ENCODE assay signal across 2 cellular contexts in genomic region chr18:59055345-59056032, GRCh38.
TF ChIP-seq lines count a peak whose summit lies in the region.

No MANE protein-coding gene starts in this region.

TF ChIP-seq in liver, 16 proteins besides CTCF, POLR2A, EP300 and RAD21:
- TF ChIP-seq, protein P1, sequence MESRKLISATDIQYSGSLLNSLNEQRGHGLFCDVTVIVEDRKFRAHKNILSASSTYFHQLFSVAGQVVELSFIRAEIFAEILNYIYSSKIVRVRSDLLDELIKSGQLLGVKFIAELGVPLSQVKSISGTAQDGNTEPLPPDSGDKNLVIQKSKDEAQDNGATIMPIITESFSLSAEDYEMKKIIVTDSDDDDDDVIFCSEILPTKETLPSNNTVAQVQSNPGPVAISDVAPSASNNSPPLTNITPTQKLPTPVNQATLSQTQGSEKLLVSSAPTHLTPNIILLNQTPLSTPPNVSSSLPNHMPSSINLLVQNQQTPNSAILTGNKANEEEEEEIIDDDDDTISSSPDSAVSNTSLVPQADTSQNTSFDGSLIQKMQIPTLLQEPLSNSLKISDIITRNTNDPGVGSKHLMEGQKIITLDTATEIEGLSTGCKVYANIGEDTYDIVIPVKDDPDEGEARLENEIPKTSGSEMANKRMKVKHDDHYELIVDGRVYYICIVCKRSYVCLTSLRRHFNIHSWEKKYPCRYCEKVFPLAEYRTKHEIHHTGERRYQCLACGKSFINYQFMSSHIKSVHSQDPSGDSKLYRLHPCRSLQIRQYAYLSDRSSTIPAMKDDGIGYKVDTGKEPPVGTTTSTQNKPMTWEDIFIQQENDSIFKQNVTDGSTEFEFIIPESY (IDR thresholded peaks at IDR 0.05): no peak
- TF ChIP-seq FOXA2 (IDR thresholded peaks at IDR 0.05) (no peak), FOXA1 (IDR thresholded peaks at IDR 0.05) (no peak), NR2F2 (IDR thresholded peaks at IDR 0.05) (no peak), EGR1 (IDR thresholded peaks at IDR 0.05; ENCODE audit: low read depth in 2 of 2) (no peak), HNF4A (conservative IDR thresholded peaks at IDR 0.05) (no peak), HNF4G (IDR thresholded peaks at IDR 0.05) (no peak), YY1 (IDR thresholded peaks at IDR 0.05) (no peak), JUND (IDR thresholded peaks at IDR 0.05) (no peak), SP1 (IDR thresholded peaks at IDR 0.05) (no peak), ATF3 (IDR thresholded peaks at IDR 0.05) (no peak), GABPA (IDR thresholded peaks at IDR 0.05 in 1 of 2, conservative IDR thresholded peaks at IDR 0.05 in 1 of 2) (no peak)
- TF ChIP-seq, protein P2, sequence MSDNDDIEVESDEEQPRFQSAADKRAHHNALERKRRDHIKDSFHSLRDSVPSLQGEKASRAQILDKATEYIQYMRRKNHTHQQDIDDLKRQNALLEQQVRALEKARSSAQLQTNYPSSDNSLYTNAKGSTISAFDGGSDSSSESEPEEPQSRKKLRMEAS (IDR thresholded peaks at IDR 0.05): no peak

TF ChIP-seq in HepG2, 621 proteins besides CTCF, POLR2A, EP300 and RAD21 (continued from another document):
- TF ChIP-seq, protein P3, sequence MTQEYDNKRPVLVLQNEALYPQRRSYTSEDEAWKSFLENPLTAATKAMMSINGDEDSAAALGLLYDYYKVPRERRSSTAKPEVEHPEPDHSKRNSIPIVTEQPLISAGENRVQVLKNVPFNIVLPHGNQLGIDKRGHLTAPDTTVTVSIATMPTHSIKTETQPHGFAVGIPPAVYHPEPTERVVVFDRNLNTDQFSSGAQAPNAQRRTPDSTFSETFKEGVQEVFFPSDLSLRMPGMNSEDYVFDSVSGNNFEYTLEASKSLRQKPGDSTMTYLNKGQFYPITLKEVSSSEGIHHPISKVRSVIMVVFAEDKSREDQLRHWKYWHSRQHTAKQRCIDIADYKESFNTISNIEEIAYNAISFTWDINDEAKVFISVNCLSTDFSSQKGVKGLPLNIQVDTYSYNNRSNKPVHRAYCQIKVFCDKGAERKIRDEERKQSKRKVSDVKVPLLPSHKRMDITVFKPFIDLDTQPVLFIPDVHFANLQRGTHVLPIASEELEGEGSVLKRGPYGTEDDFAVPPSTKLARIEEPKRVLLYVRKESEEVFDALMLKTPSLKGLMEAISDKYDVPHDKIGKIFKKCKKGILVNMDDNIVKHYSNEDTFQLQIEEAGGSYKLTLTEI (CRISPR knock-in tag; conservative IDR thresholded peaks at IDR 0.05): no peak
- TF ChIP-seq TEAD3 (CRISPR knock-in tag; optimal IDR thresholded peaks at IDR 0.05; ENCODE audit: borderline replicate concordance) (no peak), GABPA (IDR thresholded peaks at IDR 0.05; ENCODE audit: low read depth, low read length) (no peak), GABPA (CRISPR knock-in tag; IDR thresholded peaks at IDR 0.05; ENCODE audit: low read depth) (no peak), FOXK1 (CRISPR knock-in tag; IDR thresholded peaks at IDR 0.05; ENCODE audit: borderline replicate concordance, low read depth) (no peak), MTERF4 (CRISPR knock-in tag; IDR thresholded peaks at IDR 0.05) (no peak), ZNF784 (CRISPR knock-in tag; IDR thresholded peaks at IDR 0.05; ENCODE audit: borderline replicate concordance) (no peak)
- TF ChIP-seq, protein P4, sequence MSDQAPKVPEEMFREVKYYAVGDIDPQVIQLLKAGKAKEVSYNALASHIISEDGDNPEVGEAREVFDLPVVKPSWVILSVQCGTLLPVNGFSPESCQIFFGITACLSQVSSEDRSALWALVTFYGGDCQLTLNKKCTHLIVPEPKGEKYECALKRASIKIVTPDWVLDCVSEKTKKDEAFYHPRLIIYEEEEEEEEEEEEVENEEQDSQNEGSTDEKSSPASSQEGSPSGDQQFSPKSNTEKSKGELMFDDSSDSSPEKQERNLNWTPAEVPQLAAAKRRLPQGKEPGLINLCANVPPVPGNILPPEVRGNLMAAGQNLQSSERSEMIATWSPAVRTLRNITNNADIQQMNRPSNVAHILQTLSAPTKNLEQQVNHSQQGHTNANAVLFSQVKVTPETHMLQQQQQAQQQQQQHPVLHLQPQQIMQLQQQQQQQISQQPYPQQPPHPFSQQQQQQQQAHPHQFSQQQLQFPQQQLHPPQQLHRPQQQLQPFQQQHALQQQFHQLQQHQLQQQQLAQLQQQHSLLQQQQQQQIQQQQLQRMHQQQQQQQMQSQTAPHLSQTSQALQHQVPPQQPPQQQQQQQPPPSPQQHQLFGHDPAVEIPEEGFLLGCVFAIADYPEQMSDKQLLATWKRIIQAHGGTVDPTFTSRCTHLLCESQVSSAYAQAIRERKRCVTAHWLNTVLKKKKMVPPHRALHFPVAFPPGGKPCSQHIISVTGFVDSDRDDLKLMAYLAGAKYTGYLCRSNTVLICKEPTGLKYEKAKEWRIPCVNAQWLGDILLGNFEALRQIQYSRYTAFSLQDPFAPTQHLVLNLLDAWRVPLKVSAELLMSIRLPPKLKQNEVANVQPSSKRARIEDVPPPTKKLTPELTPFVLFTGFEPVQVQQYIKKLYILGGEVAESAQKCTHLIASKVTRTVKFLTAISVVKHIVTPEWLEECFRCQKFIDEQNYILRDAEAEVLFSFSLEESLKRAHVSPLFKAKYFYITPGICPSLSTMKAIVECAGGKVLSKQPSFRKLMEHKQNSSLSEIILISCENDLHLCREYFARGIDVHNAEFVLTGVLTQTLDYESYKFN (CRISPR knock-in tag; conservative IDR thresholded peaks at IDR 0.05): no peak
- TF ChIP-seq, protein P5, sequence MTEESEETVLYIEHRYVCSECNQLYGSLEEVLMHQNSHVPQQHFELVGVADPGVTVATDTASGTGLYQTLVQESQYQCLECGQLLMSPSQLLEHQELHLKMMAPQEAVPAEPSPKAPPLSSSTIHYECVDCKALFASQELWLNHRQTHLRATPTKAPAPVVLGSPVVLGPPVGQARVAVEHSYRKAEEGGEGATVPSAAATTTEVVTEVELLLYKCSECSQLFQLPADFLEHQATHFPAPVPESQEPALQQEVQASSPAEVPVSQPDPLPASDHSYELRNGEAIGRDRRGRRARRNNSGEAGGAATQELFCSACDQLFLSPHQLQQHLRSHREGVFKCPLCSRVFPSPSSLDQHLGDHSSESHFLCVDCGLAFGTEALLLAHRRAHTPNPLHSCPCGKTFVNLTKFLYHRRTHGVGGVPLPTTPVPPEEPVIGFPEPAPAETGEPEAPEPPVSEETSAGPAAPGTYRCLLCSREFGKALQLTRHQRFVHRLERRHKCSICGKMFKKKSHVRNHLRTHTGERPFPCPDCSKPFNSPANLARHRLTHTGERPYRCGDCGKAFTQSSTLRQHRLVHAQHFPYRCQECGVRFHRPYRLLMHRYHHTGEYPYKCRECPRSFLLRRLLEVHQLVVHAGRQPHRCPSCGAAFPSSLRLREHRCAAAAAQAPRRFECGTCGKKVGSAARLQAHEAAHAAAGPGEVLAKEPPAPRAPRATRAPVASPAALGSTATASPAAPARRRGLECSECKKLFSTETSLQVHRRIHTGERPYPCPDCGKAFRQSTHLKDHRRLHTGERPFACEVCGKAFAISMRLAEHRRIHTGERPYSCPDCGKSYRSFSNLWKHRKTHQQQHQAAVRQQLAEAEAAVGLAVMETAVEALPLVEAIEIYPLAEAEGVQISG (CRISPR knock-in tag; IDR thresholded peaks at IDR 0.05): no peak
